Comparison of ENCODE assay signal across 8 cellular contexts in the genomic region with DNA sequence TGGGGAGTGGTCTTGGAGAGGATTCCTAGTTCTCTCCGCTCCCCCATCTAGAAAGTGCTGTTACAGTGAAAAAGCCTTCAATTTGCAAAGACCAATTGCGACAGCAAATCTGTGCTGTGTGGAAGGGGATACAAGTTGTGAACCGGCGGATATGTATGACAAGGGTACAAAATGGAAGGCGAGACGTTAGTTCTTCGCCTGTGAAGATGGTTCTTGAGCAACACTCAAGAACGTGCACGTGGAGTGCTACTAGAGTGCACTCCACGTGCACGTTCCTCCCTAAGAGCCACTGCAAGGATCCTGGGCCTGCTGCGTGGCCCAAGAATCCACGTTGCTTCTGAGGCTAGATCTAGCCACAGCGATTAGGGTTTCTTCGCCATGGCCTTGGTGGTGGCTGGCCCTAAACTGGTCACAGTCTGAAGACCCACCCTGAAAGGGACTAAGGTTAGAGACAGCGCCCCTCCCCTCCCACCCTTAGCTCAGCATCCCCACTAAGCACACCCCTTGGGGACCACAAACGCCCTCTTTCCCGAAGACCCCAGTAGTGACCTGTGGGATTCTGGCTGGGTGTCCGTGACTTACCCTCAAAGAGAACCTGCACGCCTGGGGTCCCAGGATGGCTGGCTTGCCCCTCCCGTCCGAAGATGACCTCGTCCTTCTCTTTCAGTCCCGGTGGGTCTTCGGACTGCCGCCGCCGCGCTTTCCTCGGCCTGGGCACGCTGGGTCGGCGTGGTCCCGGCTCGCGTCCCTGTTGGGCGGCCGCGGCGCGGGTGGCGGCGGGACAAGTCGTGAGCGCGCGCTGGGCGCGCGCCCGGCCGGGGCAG. TPM values are rescaled to one million over a fixed set of nuclear protein-coding genes. Genes with fewer than 3 reads are reported as not detected.
DNase-seq lines count a peak whose midpoint lies in the region; ATAC-seq and TF ChIP-seq lines count a peak whose summit lies in the region.

No MANE protein-coding gene starts in this region.

- H3K23ac ChIP-seq in mesenchymal stem cell (ENCODE audit: low read length in 2 of 2), result no peak overlapping the region

- H3K36me3 ChIP-seq in HUES64 (ENCODE audit: insufficient read depth, low read length), result no peaks in the 10 kb centered on the region
- no peaks in the 10 kb centered on the region for H3K36me3 ChIP-seq in ascending aorta
- no peaks in the 10 kb centered on the region for H3K36me3 ChIP-seq in mesenchymal stem cell (ENCODE audit: control insufficient read depth in 1 of 2, insufficient read depth in 2 of 2, low read depth in 1 of 2, low read length in 2 of 2)
- H3K36me3 ChIP-seq in tibial nerve, result no peaks in the 10 kb centered on the region

- ATAC-seq in GM18519 (IDR thresholded peaks at IDR 0.05; ENCODE audit: low FRiP score, unreplicated experiment) (no peak), HG02973 (IDR thresholded peaks at IDR 0.05; ENCODE audit: unreplicated experiment) (no peak)

- H3K4me2 ChIP-seq in mesenchymal stem cell (ENCODE audit: low read length, poor library complexity, severe bottlenecking), result peak overlapping the region; percentile 99

- peak overlapping the region; percentile 72 to 78 for H3K18ac ChIP-seq in mesenchymal stem cell (ENCODE audit: low read depth in 1 of 2, low read length in 2 of 2)

- TF ChIP-seq CTCF in AG04450 (IDR thresholded peaks at IDR 0.05; ENCODE audit: low read depth, low read length) (no peak), ascending aorta (IDR thresholded peaks at IDR 0.05) (no peak), tibial nerve (IDR thresholded peaks at IDR 0.05) (no peak), GM10266 (IDR thresholded peaks at IDR 0.05; ENCODE audit: control insufficient read depth, insufficient read depth, low read depth, missing control alignments) (no peak)

- POLR2A ChIA-PET in AG04450 (lab: Yijun Ruan, JAX), result no interaction called here

- no peak for TF ChIP-seq EP300 in tibial nerve (IDR thresholded peaks at IDR 0.05)

- no peak for TF ChIP-seq POLR2A in tibial nerve (IDR thresholded peaks at IDR 0.05)

- no peaks in the 10 kb centered on the region for H3K79me1 ChIP-seq in mesenchymal stem cell (replicated peaks; ENCODE audit: low read length, poor library complexity, severe bottlenecking)

- H2BK15ac ChIP-seq in mesenchymal stem cell (ENCODE audit: low read depth, poor library complexity, severe bottlenecking), result no peak overlapping the region

- H3K4me1 ChIP-seq in HUES64 (ENCODE audit: insufficient read depth, low read length), result peaks cover 18% of the 10 kb centered on the region; the same call in 1 of the 2 replicates
- peaks cover 7 to 8% of the 10 kb centered on the region in 2 donors for H3K4me1 ChIP-seq in ascending aorta
- peaks cover 17% of the 10 kb centered on the region for H3K4me1 ChIP-seq in mesenchymal stem cell (ENCODE audit: control insufficient read depth, insufficient read depth, low read depth, low read length)
- H3K4me1 ChIP-seq in tibial nerve, result peaks cover 0 to 24% (median 2%) of the 10 kb centered on the region in 4 donors

- H3K27ac ChIP-seq in AG04450 (ENCODE audit: low read depth, low read length) (no peak overlapping the region), HUES64 (ENCODE audit: low read depth, low read length) (no peak overlapping the region), ascending aorta (peak overlapping the region; percentile 84 to 87), mesenchymal stem cell (ENCODE audit: low read length, poor library complexity, severe bottlenecking) (no peak overlapping the region), tibial nerve (peak overlapping the region in 1 of 4 donors; percentile 80)

- peak overlapping the region in 1 of 2 experiments; percentile 63 for H2BK12ac ChIP-seq in mesenchymal stem cell (ENCODE audit: low read length in 2 of 2)

- no peak overlapping the region for H2BK5ac ChIP-seq in mesenchymal stem cell (ENCODE audit: low read depth, low read length, poor library complexity, severe bottlenecking)

- 29% methylated on average over 52 of the region's 52 CpGs for WGBS in HUES64
- WGBS in mesenchymal stem cell, result 41% methylated on average over 40 of the region's 52 CpGs
- 41 to 77% methylated on average over 21 to 31 of the region's 52 CpGs for WGBS in tibial nerve, 2 donors

- H2BK120ac ChIP-seq in mesenchymal stem cell (ENCODE audit: low read depth, low read length), result peak overlapping the region; percentile 35

- H3K27me3 ChIP-seq in AG04450 (ENCODE audit: control insufficient read depth, insufficient read depth, low read length) (peaks cover 10% of the 10 kb centered on the region), HUES64 (ENCODE audit: insufficient read depth, low read length) (peaks cover 44% of the 10 kb centered on the region), ascending aorta (no peaks in the 10 kb centered on the region), mesenchymal stem cell (ENCODE audit: control insufficient read depth in 1 of 2, insufficient read depth in 1 of 2, low read length in 2 of 2) (peaks cover 21 to 25% of the 10 kb centered on the region in 2 experiments), tibial nerve (peaks cover 0 to 34% of the 10 kb centered on the region in 2 donors)

- CTCF ChIA-PET in AG04450 (lab: Charles Lee), result no interaction called here

- H3K4me3 ChIP-seq in AG04450 (ENCODE audit: low read depth, low read length) (peak overlapping the region; percentile 64), HUES64 (ENCODE audit: low read length) (peak overlapping the region; percentile 80), ascending aorta (peak overlapping the region; percentile 77 to 83), mesenchymal stem cell (ENCODE audit: insufficient read depth in 1 of 2, low read depth in 1 of 2, low read length in 2 of 2) (peak overlapping the region; percentile 62 to 88), tibial nerve (peak overlapping the region; percentile 13 to 76 (median 52))

- H4K8ac ChIP-seq in mesenchymal stem cell (ENCODE audit: low read length), result peak overlapping the region; percentile 91

- H3K14ac ChIP-seq in mesenchymal stem cell (ENCODE audit: low read length in 2 of 2), result no peak overlapping the region

- DNase-seq in AG04450 (ENCODE audit: low read depth, low spot score) (no peak), ascending aorta (ENCODE audit: low spot score in 2 of 2) (no peak), mesenchymal stem cell (no peak), tibial nerve (ENCODE audit: low spot score in 2 of 2) (peak in 1 of 2 donors; percentile 31), GM10266 (ENCODE audit: extremely low spot score) (no peak)

- H3K4ac ChIP-seq in mesenchymal stem cell (ENCODE audit: low read depth in 1 of 2, low read length in 2 of 2), result peak overlapping the region in 1 of 2 experiments; percentile 79

- H2AK5ac ChIP-seq in mesenchymal stem cell (ENCODE audit: low read length, severe bottlenecking), result no peak overlapping the region

- no peak overlapping the region for H2AFZ ChIP-seq in mesenchymal stem cell (ENCODE audit: low read depth, low read length)

- H3K9me3 ChIP-seq in AG04450 (ENCODE audit: control insufficient read depth, insufficient read depth, low read length) (no peaks in the 10 kb centered on the region), HUES64 (ENCODE audit: insufficient read depth, low read depth, low read length) (no peaks in the 10 kb centered on the region), ascending aorta (no peaks in the 10 kb centered on the region), mesenchymal stem cell (ENCODE audit: control insufficient read depth, low read length) (no peaks in the 10 kb centered on the region), tibial nerve (no peaks in the 10 kb centered on the region)

- intact Hi-C loops in ascending aorta (cut with DNase I), result loop anchor here (5.0 kb wide), 3 partner anchors 121 to 264 kb away; partner anchors contain the start of genes CYP2R1 and PSMA1

- H3K9ac ChIP-seq in HUES64 (ENCODE audit: low read depth, low read length) (peak overlapping the region; percentile 84), mesenchymal stem cell (ENCODE audit: low read length) (peak overlapping the region; percentile 40)

- no peak overlapping the region for H4K91ac ChIP-seq in mesenchymal stem cell (ENCODE audit: low read length)

RNA-seq across cellular contexts. Expression of gene PDE3B, which starts 0.5 kb away (rescaled TPM):
- polyA plus RNA-seq in AG04450 (2011; rRNA removed), result 0.10 and 0.19 TPM in 2 replicates
- 0.05 and 0.17 TPM in 2 replicates for polyA minus RNA-seq in AG04450 (2011; rRNA and poly(A)+ RNA removed)
- 12.3 TPM for polyA plus RNA-seq in HUES64 (2013, experiment 1 of 2)
- polyA plus RNA-seq in HUES64 (2013, experiment 2 of 2), result 11.3 TPM
- total RNA-seq in ascending aorta (5.1 TPM), tibial nerve (10 to 100 TPM; 15.3 to 39.9 (median 26.4) TPM)
- 1.6 TPM for polyA plus RNA-seq in mesenchymal stem cell (2013, experiment 1 of 2)
- 1.8 TPM for polyA plus RNA-seq in mesenchymal stem cell (2013, experiment 2 of 2)

Comparison
In these comparisons a context has a peak if more than half of its experiments do, and no peak if none do; other contexts are left out.
1. H3K27ac ChIP-seq: peak in ascending aorta (2 of 2); none in AG04450 (single experiment), HUES64 (single experiment) and mesenchymal stem cell (single experiment).
2. Peak in every context shown above with its lines, with median percentiles within 50 percentile points of each other: H3K4me3 ChIP-seq.